ENCODE assay signal across 7 cellular contexts in the genomic region with DNA sequence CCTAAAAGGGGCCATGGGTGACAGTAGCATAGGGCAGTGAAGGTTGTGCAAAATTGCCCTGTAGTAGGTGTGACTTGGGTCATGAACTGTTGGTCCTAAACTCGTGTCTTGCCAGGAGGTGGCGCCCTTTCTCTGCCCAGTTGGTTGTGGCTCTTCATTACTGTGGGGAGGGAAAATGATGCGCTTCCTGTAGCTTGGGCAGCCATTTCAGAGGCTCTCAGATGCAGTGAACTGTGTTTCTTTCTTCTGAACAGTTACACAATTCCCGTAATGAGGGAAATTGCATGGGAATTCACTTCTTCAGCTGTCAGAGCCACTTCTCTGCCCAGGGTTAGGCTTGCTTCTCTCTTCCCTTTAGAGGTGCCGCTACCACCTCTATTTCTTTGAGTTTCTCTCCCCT.
DNase-seq lines count a peak whose midpoint lies in the region; ATAC-seq lines count a peak whose summit lies in the region.

No MANE protein-coding gene starts in this region.

- H3K27me3 Mint-ChIP-seq in activated naive CD8-positive, alpha-beta T cell treated with anti-CD3 and anti-CD28 coated beads, Interleukin-2, amount 10 ng/mL, durations not matched to agents 7 days and 5 days, result peaks cover 7% of the 10 kb centered on the region

- H3K4me1 Mint-ChIP-seq in activated naive CD8-positive, alpha-beta T cell treated with anti-CD3 and anti-CD28 coated beads, Interleukin-2, amount 10 ng/mL, durations not matched to agents 7 days and 5 days, result no peaks in the 10 kb centered on the region

- no peak overlapping the region for H3K27ac Mint-ChIP-seq in activated naive CD8-positive, alpha-beta T cell treated with anti-CD3 and anti-CD28 coated beads, Interleukin-2, amount 10 ng/mL, durations not matched to agents 7 days and 5 days

- H3K36me3 Mint-ChIP-seq in activated naive CD8-positive, alpha-beta T cell treated with anti-CD3 and anti-CD28 coated beads, Interleukin-2, amount 10 ng/mL, durations not matched to agents 7 days and 5 days, result no peaks in the 10 kb centered on the region

- POLR2A ChIA-PET in activated naive CD8-positive, alpha-beta T cell treated with anti-CD3 and anti-CD28 coated beads, Interleukin-2, amount 10 ng/mL, durations not matched to agents 7 days and 5 days (lab: Charles Lee), result no interaction called here

- DNase-seq in GDM1 (lab: John Stamatoyannopoulos, UW), result peak; percentile 79
- DNase-seq in HS-27A (ENCODE audit: low read depth), result peak; percentile 23
- DNase-seq in NCI-H774 (lab: John Stamatoyannopoulos, UW), result peak; percentile 14
- peak; percentile 66 for DNase-seq in activated naive CD8-positive, alpha-beta T cell treated with anti-CD3 and anti-CD28 coated beads, Interleukin-2, amount 10 ng/mL, durations not matched to agents 7 days and 5 days
- peak; percentile 82 for DNase-seq in islet precursor cell
- peak; percentile 52 to 63 for DNase-seq in stimulated activated CD8-positive, alpha-beta memory T cell treated with anti-CD3 and anti-CD28 coated beads, Interleukin-2, amount 100 ng/mL, for 48 hours (ENCODE audit: low read depth in 2 of 2)

- no peaks in the 10 kb centered on the region for H3K9me3 Mint-ChIP-seq in activated naive CD8-positive, alpha-beta T cell treated with anti-CD3 and anti-CD28 coated beads, Interleukin-2, amount 10 ng/mL, durations not matched to agents 7 days and 5 days

- peak; percentile 88 for ATAC-seq in GM19467 (IDR thresholded peaks at IDR 0.05; ENCODE audit: unreplicated experiment)
- no peak for ATAC-seq in activated naive CD8-positive, alpha-beta T cell treated with anti-CD3 and anti-CD28 coated beads, Interleukin-2, amount 10 ng/mL, durations not matched to agents 7 days and 5 days (ENCODE audit: low read depth)

- H3K4me3 Mint-ChIP-seq in activated naive CD8-positive, alpha-beta T cell treated with anti-CD3 and anti-CD28 coated beads, Interleukin-2, amount 10 ng/mL, durations not matched to agents 7 days and 5 days, result no peak overlapping the region

Comparison
In these comparisons a context has a peak if more than half of its experiments do, and no peak if none do; other contexts are left out.
1. DNase-seq: peak in every context shown above with its lines; median percentile 82 in islet precursor cell; 79 in GDM1; 66 in activated naive CD8-positive, alpha-beta T cell treated with anti-CD3 and anti-CD28 coated beads, Interleukin-2, amount 10 ng/mL, durations not matched to agents 7 days and 5 days; 58 in stimulated activated CD8-positive, alpha-beta memory T cell treated with anti-CD3 and anti-CD28 coated beads, Interleukin-2, amount 100 ng/mL, for 48 hours; 23 in HS-27A; 14 in NCI-H774.